Comparison of ENCODE assay signal across 25 cellular contexts in the genomic region with DNA sequence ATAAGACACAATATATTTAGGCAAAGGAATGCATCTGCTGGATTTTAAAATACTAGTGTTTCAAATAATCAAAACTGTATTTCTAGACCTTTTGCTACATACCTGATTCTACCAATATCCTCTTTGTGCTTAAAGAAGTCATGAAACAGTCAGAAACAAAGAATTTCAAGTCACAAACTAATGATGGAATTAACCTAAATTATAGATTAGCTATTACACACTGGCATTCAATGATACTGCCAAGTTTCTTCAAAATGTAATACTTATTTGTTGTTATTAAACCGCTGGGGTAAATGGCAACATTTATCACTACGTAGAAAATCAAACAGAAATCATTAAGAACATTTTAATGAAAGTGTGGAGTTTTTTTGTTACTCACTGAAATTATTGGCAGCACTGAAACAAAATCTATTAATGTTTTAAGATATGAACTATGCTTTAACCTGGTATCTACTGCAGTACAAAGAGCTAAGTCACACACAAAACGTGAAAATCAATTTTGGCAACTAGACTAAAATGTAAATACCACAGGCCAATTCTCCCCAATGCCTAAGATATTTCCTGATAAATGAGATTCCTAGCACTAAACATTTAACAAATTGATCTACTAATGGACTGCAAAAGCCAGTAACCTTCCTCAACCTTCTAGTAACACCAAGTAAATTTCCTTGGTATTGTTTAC. TPM values are rescaled to one million over a fixed set of nuclear protein-coding genes. Genes with fewer than 3 reads are reported as not detected.
DNase-seq lines count a peak whose midpoint lies in the region; ATAC-seq and TF ChIP-seq lines count a peak whose summit lies in the region.
"Had no signal": no experiment of that assay in that cellular context is flagged by ENCODE, and none has a peak within 500 bp of the region (broad histone marks: within the 10 kb centered on the region; RNA-seq: fewer than 3 reads in every experiment).

No MANE protein-coding gene starts in this region.

- H4K20me1 ChIP-seq in PC-3 (ENCODE audit: low read length): no peaks in the 10 kb centered on the region

- ATAC-seq in PC-3 (no peak), GM19455 (IDR thresholded peaks at IDR 0.05; ENCODE audit: unreplicated experiment) (no peak)
- ATAC-seq: activated CD8-positive, alpha-beta memory T cell treated with anti-CD3 and anti-CD28 coated beads, Interleukin-2, amount 10 ng/mL, durations not matched to agents 7 days and 5 days; K562 had no signal

- CTCF ChIA-PET in PC-3 (lab: Charles Lee): no interaction called here

- no peaks in the 10 kb centered on the region for H3K27me3 ChIP-seq in PC-3 (ENCODE audit: low read length)
- H3K27me3 ChIP-seq in subcutaneous abdominal adipose tissue (ENCODE audit: control insufficient read depth in 5 of 5, insufficient read depth in 4 of 5, low read length in 5 of 5): no peaks in the 10 kb centered on the region
- H3K27me3 ChIP-seq: Peyer's patch had no signal

- POLR2A ChIA-PET in PC-3 (lab: Charles Lee; ENCODE audit: unreplicated experiment): no interaction called here

- H3K4me3 Mint-ChIP-seq in mesothelial cell of epicardium: no peak overlapping the region
- no peak overlapping the region for H3K4me3 Mint-ChIP-seq in CD14-positive monocyte
- H3K4me3 Mint-ChIP-seq: activated CD4-positive, alpha-beta T cell treated with anti-CD3 and anti-CD28 coated beads, Interleukin-2, amount 10 ng/mL, durations not matched to agents 24 days and 14 days; activated CD8-positive, alpha-beta memory T cell treated with anti-CD3 and anti-CD28 coated beads, Interleukin-2, amount 10 ng/mL, durations not matched to agents 7 days and 5 days; activated naive CD4-positive, alpha-beta T cell treated with anti-CD3 and anti-CD28 coated beads, Interleukin-2, amount 50 U/mL, for 24 hours; activated T-helper 1 cell treated with anti-CD3 and anti-CD28 coated beads, Interleukin-12 subunit alpha, Interleukin-12 subunit beta, Interleukin-2, Interleukin-4 antibody, amounts not matched to agents 30 ng/mL and 10 ng/mL and 1 ng/mL, durations not matched to agents 14 hours and 24 hours and 36 hours; CD4-positive, alpha-beta T cell had no signal

- H3K27me3 Mint-ChIP-seq in mesothelial cell of epicardium (ENCODE audit: low read depth): no peaks in the 10 kb centered on the region
- no peaks in the 10 kb centered on the region for H3K27me3 Mint-ChIP-seq in CD14-positive monocyte (ENCODE audit: low read depth in 3 of 3)
- H3K27me3 Mint-ChIP-seq: activated CD4-positive, alpha-beta T cell treated with anti-CD3 and anti-CD28 coated beads, Interleukin-2, amount 10 ng/mL, durations not matched to agents 24 days and 14 days; activated CD8-positive, alpha-beta memory T cell treated with anti-CD3 and anti-CD28 coated beads, Interleukin-2, amount 10 ng/mL, durations not matched to agents 7 days and 5 days; activated naive CD4-positive, alpha-beta T cell treated with anti-CD3 and anti-CD28 coated beads, Interleukin-2, amount 50 U/mL, for 24 hours; CD4-positive, alpha-beta T cell had no signal

- DNase-seq in PC-3 (no peak), coronary artery (ENCODE audit: low spot score) (no peak), mesothelial cell of epicardium (ENCODE audit: low spot score in 2 of 2, unreplicated experiment in 2 of 2) (no peak), CD14-positive monocyte (ENCODE audit: low spot score) (no peak)
- no peak for DNase-seq in stimulated activated CD4-positive, alpha-beta T cell treated with anti-CD3 and anti-CD28 coated beads, Interleukin-4, amount 100 ng/mL, for 1 hour
- DNase-seq: activated CD4-positive, alpha-beta T cell treated with anti-CD3 and anti-CD28 coated beads, Interleukin-2, amount 10 ng/mL, durations not matched to agents 24 days and 14 days; activated CD8-positive, alpha-beta memory T cell treated with anti-CD3 and anti-CD28 coated beads, Interleukin-2, amount 10 ng/mL, durations not matched to agents 7 days and 5 days; CD4-positive, alpha-beta T cell; DMS153; MM.1S; NCI-H1436; NCI-H524; NK-92 treated with Interleukin-12 subunit alpha and Interleukin-12 subunit beta, amount 100 ng/mL, for 24 hours; nucleus accumbens; Peyer's patch; retina; stimulated activated CD8-positive, alpha-beta memory T cell treated with anti-CD3 and anti-CD28 coated beads, Interleukin-4, amount 100 ng/mL, for 48 hours; T-helper 2 cell had no signal

- TF ChIP-seq CTCF in PC-3 (conservative IDR thresholded peaks at IDR 0.05; ENCODE audit: low read depth, low read length) (no peak), coronary artery (IDR thresholded peaks at IDR 0.05) (no peak), mesothelial cell of epicardium (IDR thresholded peaks at IDR 0.05; ENCODE audit: unreplicated experiment) (no peak), CD14-positive monocyte (IDR thresholded peaks at IDR 0.05) (no peak)

- peaks cover 76% of the 10 kb centered on the region for H3K4me1 ChIP-seq in PC-3 (ENCODE audit: insufficient read depth, low read length)
- peaks cover 3 to 36% (median 21%) of the 10 kb centered on the region in 5 donors for H3K4me1 ChIP-seq in subcutaneous abdominal adipose tissue (ENCODE audit: control insufficient read depth in 5 of 5, insufficient read depth in 5 of 5, low read length in 5 of 5)
- H3K4me1 ChIP-seq: Peyer's patch had no signal

- H3K36me3 Mint-ChIP-seq in mesothelial cell of epicardium (peaks cover 10% of the 10 kb centered on the region), CD14-positive monocyte (peaks cover 0 to 9% of the 10 kb centered on the region in 2 donors)
- H3K36me3 Mint-ChIP-seq: activated CD8-positive, alpha-beta memory T cell treated with anti-CD3 and anti-CD28 coated beads, Interleukin-2, amount 10 ng/mL, durations not matched to agents 7 days and 5 days; activated naive CD4-positive, alpha-beta T cell treated with anti-CD3 and anti-CD28 coated beads, Interleukin-2, amount 50 U/mL, for 24 hours had no signal

- H2AFZ ChIP-seq in PC-3 (ENCODE audit: low read length): no peak overlapping the region

- H3K9me2 ChIP-seq in PC-3 (replicated peaks; ENCODE audit: low read length): no peaks in the 10 kb centered on the region

- H3K27ac ChIP-seq in PC-3 (ENCODE audit: low read length) (no peak overlapping the region), coronary artery (peak overlapping the region; percentile 32 to 58), subcutaneous abdominal adipose tissue (ENCODE audit: low read depth, low read length) (peak overlapping the region; percentile 6)
- H3K27ac ChIP-seq: Peyer's patch had no signal

- peak overlapping the region; percentile 68 for H3K4me2 ChIP-seq in PC-3 (ENCODE audit: low read length)

- H3K4me3 ChIP-seq in PC-3 (ENCODE audit: low read length) (no peak overlapping the region), coronary artery (peak overlapping the region; percentile 36), subcutaneous abdominal adipose tissue (ENCODE audit: low read depth in 1 of 5, low read length in 5 of 5) (no peak overlapping the region)
- H3K4me3 ChIP-seq: HAP-1, K562, lung, Peyer's patch had no signal

- H3K9me3 ChIP-seq in PC-3 (ENCODE audit: low read length) (no peaks in the 10 kb centered on the region), subcutaneous abdominal adipose tissue (ENCODE audit: control insufficient read depth in 5 of 5, low read length in 5 of 5) (no peaks in the 10 kb centered on the region)
- H3K9me3 ChIP-seq: HAP-1, Peyer's patch had no signal

- peaks cover 71% of the 10 kb centered on the region for H3K4me1 Mint-ChIP-seq in mesothelial cell of epicardium
- H3K4me1 Mint-ChIP-seq in CD14-positive monocyte: peaks cover 48% of the 10 kb centered on the region
- H3K4me1 Mint-ChIP-seq: activated CD4-positive, alpha-beta T cell treated with anti-CD3 and anti-CD28 coated beads, Interleukin-2, amount 10 ng/mL, durations not matched to agents 24 days and 14 days; activated CD8-positive, alpha-beta memory T cell treated with anti-CD3 and anti-CD28 coated beads, Interleukin-2, amount 10 ng/mL, durations not matched to agents 7 days and 5 days; activated naive CD4-positive, alpha-beta T cell treated with anti-CD3 and anti-CD28 coated beads, Interleukin-2, amount 50 U/mL, for 24 hours had no signal

- H3K79me2 ChIP-seq in PC-3 (ENCODE audit: low read length): peaks cover 94% of the 10 kb centered on the region

- peaks cover 3% of the 10 kb centered on the region for H3K9me3 Mint-ChIP-seq in mesothelial cell of epicardium
- peaks cover 0 to 2% (median 0%) of the 10 kb centered on the region in 7 donors for H3K9me3 Mint-ChIP-seq in CD14-positive monocyte
- H3K9me3 Mint-ChIP-seq: activated CD4-positive, alpha-beta T cell treated with anti-CD3 and anti-CD28 coated beads, Interleukin-2, amount 10 ng/mL, durations not matched to agents 24 days and 14 days; activated naive CD4-positive, alpha-beta T cell treated with anti-CD3 and anti-CD28 coated beads, Interleukin-2, amount 50 U/mL, for 24 hours; activated T-helper 1 cell treated with anti-CD3 and anti-CD28 coated beads, Interleukin-12 subunit alpha, Interleukin-12 subunit beta, Interleukin-2, Interleukin-4 antibody, amounts not matched to agents 30 ng/mL and 10 ng/mL and 1 ng/mL, durations not matched to agents 14 hours and 24 hours and 36 hours; CD4-positive, alpha-beta T cell had no signal

- H3F3A ChIP-seq in PC-3 (ENCODE audit: low read length, unreplicated experiment): no peaks in the 10 kb centered on the region

- no peak overlapping the region for H3K9ac ChIP-seq in PC-3 (ENCODE audit: low read length)
- no peak overlapping the region for H3K9ac ChIP-seq in subcutaneous abdominal adipose tissue (ENCODE audit: low read length in 5 of 5)

- H3K27ac Mint-ChIP-seq in mesothelial cell of epicardium: peak overlapping the region; percentile 50
- no peak overlapping the region for H3K27ac Mint-ChIP-seq in CD14-positive monocyte
- H3K27ac Mint-ChIP-seq: activated CD4-positive, alpha-beta T cell treated with anti-CD3 and anti-CD28 coated beads, Interleukin-2, amount 10 ng/mL, durations not matched to agents 24 days and 14 days; activated CD8-positive, alpha-beta memory T cell treated with anti-CD3 and anti-CD28 coated beads, Interleukin-2, amount 10 ng/mL, durations not matched to agents 7 days and 5 days; activated naive CD4-positive, alpha-beta T cell treated with anti-CD3 and anti-CD28 coated beads, Interleukin-2, amount 50 U/mL, for 24 hours; activated T-helper 1 cell treated with anti-CD3 and anti-CD28 coated beads, Interleukin-12 subunit alpha, Interleukin-12 subunit beta, Interleukin-2, Interleukin-4 antibody, amounts not matched to agents 30 ng/mL and 10 ng/mL and 1 ng/mL, durations not matched to agents 14 hours and 24 hours and 36 hours; CD4-positive, alpha-beta T cell had no signal

- intact Hi-C loops in PC-3 (cut with micrococcal nuclease): no loop called here
- intact Hi-C loops in CD14-positive monocyte (cut with micrococcal nuclease): no loop called here

- H3K36me3 ChIP-seq in PC-3 (ENCODE audit: low read depth, low read length) (no peaks in the 10 kb centered on the region), subcutaneous abdominal adipose tissue (ENCODE audit: control insufficient read depth in 5 of 5, insufficient read depth in 5 of 5, low read length in 5 of 5) (no peaks in the 10 kb centered on the region)
- H3K36me3 ChIP-seq: HAP-1, Peyer's patch had no signal

- BruUV-seq in PC-3 (replicated peaks; lab: Mats Ljungman, UMichigan): no TSS peak

RNA-seq across cellular contexts. Expression of a gene that starts 19.4 kb away (rescaled TPM):
- total RNA-seq in PC-3 (2014; rRNA removed): 16.8 and 23.0 TPM in 2 replicates
- total RNA-seq in mesothelial cell of epicardium: 80.5 to 86.0 TPM (median 83.5 TPM) in 3 replicates
- 1 to 10 TPM; 4.9 to 5.0 TPM for polyA plus RNA-seq in CD14-positive monocyte
- total RNA-seq: activated CD4-positive, alpha-beta T cell treated with anti-CD3 and anti-CD28 coated beads, Interleukin-2, amount 10 ng/mL, durations not matched to agents 24 days and 14 days; activated CD8-positive, alpha-beta memory T cell treated with anti-CD3 and anti-CD28 coated beads, Interleukin-2, amount 10 ng/mL, durations not matched to agents 7 days and 5 days; activated T-helper 1 cell treated with anti-CD3 and anti-CD28 coated beads, Interleukin-12 subunit alpha, Interleukin-12 subunit beta, Interleukin-2, Interleukin-4 antibody, amounts not matched to agents 30 ng/mL and 10 ng/mL and 1 ng/mL, durations not matched to agents 14 hours and 24 hours and 36 hours; CD4-positive, alpha-beta T cell; K562 had no signal
- polyA plus RNA-seq: K562 had no signal
